1 cellular context compared by ENCODE assay signal in genomic region chr3:48690846-48691458, GRCh38.
A peak's percentile ranks its signal among the peaks of the same experiment; 100 is the strongest.
TF ChIP-seq lines count a peak whose summit lies in the region.

No MANE protein-coding gene starts in this region.

TF ChIP-seq in HepG2, 621 proteins besides CTCF, POLR2A, EP300 and RAD21:
- TF ChIP-seq ZNF850 (CRISPR knock-in tag; conservative IDR thresholded peaks at IDR 0.05) (no peak), SNAI1 (CRISPR knock-in tag; IDR thresholded peaks at IDR 0.05; ENCODE audit: borderline replicate concordance) (no peak), ZNF432 (CRISPR knock-in tag; IDR thresholded peaks at IDR 0.05; ENCODE audit: borderline replicate concordance) (no peak), RBM22 (optimal IDR thresholded peaks at IDR 0.05; ENCODE audit: low read length) (peak; percentile 22)
